Comparison of ENCODE assay signal across 5 cellular contexts in genomic region chr2:211729433-211729832, GRCh38.
"Had no signal": no experiment of that assay in that cellular context is flagged by ENCODE, and none has a peak within 500 bp of the region (broad histone marks: within the 10 kb centered on the region; RNA-seq: fewer than 3 reads in every experiment).

No MANE protein-coding gene starts in this region.

- H3K4me3 ChIP-seq: K562 had no signal

- FAIRE-seq: HTR-8/SVneo, K562 had no signal

- DNase-seq: IMR-90, KBM-7, KG1 had no signal

- ATAC-seq: K562 had no signal
